In genomic region chr19:42396542-42397314, GRCh38 we compare ENCODE assay signal across 8 cellular contexts. TPM values are rescaled to one million over a fixed set of nuclear protein-coding genes. Genes with fewer than 3 reads are reported as not detected.
A peak's percentile ranks its signal among the peaks of the same experiment; 100 is the strongest.
DNase-seq lines count a peak whose midpoint lies in the region; ATAC-seq and TF ChIP-seq lines count a peak whose summit lies in the region.

No MANE protein-coding gene starts in this region.

- no peaks in the 10 kb centered on the region for H3K9me3 Mint-ChIP-seq in activated CD4-positive, alpha-beta T cell treated with anti-CD3 and anti-CD28 coated beads, Interleukin-2, amount 10 ng/mL, durations not matched to agents 24 days and 14 days

- H3K27ac ChIP-seq in coronary artery (peak overlapping the region; percentile 64 to 92), layer of hippocampus (ENCODE audit: low read depth, low read length) (peak overlapping the region; percentile 78)

- H3K27me3 ChIP-seq in BE2C (no peaks in the 10 kb centered on the region), layer of hippocampus (ENCODE audit: control insufficient read depth, insufficient read depth, low read length) (no peaks in the 10 kb centered on the region)

- peaks cover 31% of the 10 kb centered on the region for H3K4me1 Mint-ChIP-seq in activated CD4-positive, alpha-beta T cell treated with anti-CD3 and anti-CD28 coated beads, Interleukin-2, amount 10 ng/mL, durations not matched to agents 24 days and 14 days

- H3K4me1 ChIP-seq in BE2C: peaks cover 6% of the 10 kb centered on the region

- peak overlapping the region; percentile 94 for H3K4me3 Mint-ChIP-seq in activated CD4-positive, alpha-beta T cell treated with anti-CD3 and anti-CD28 coated beads, Interleukin-2, amount 10 ng/mL, durations not matched to agents 24 days and 14 days

- peak overlapping the region; percentile 79 for H3K4me3 ChIP-seq in BE2C (ENCODE audit: low read depth, low read length)
- H3K4me3 ChIP-seq in coronary artery: peak overlapping the region; percentile 75

- DNase-seq in BE2C (peak; percentile 98), GM19240 (ENCODE audit: insufficient read length, low spot score) (peak; percentile 100), NCI-H526 (lab: John Stamatoyannopoulos, UW) (peak; percentile 99), coronary artery (ENCODE audit: low spot score) (peak; percentile 99)
- DNase-seq in activated CD4-positive, alpha-beta T cell treated with anti-CD3 and anti-CD28 coated beads, Interleukin-2, amount 10 ng/mL, durations not matched to agents 24 days and 14 days: peak; percentile 99
- peak; percentile 77 to 96 (median 88) for DNase-seq in stimulated activated CD4-positive, alpha-beta T cell treated with anti-CD3 and anti-CD28 coated beads, Interleukin-1b, Interleukin-23, amount 100 ng/mL, for 24 hours (ENCODE audit: low read depth in 4 of 4, low spot score in 1 of 4)

- H3K36me3 ChIP-seq in BE2C: no peaks in the 10 kb centered on the region

- H3K36me3 Mint-ChIP-seq in activated CD4-positive, alpha-beta T cell treated with anti-CD3 and anti-CD28 coated beads, Interleukin-2, amount 10 ng/mL, durations not matched to agents 24 days and 14 days (ENCODE audit: low read depth): peaks cover 11% of the 10 kb centered on the region

- intact Hi-C loops in activated CD4-positive, alpha-beta T cell treated with anti-CD3 and anti-CD28 coated beads, Interleukin-2, amount 10 ng/mL, durations not matched to agents 24 days and 14 days (cut with micrococcal nuclease): loop anchor here (2.0 kb wide), 2 partner anchors 26 to 72 kb away; partner anchors contain the start of gene MEGF8

- peak; percentile 91 for ATAC-seq in HG03457 (IDR thresholded peaks at IDR 0.05; ENCODE audit: unreplicated experiment)

- peak overlapping the region; percentile 91 for H3K27ac Mint-ChIP-seq in activated CD4-positive, alpha-beta T cell treated with anti-CD3 and anti-CD28 coated beads, Interleukin-2, amount 10 ng/mL, durations not matched to agents 24 days and 14 days

- no peaks in the 10 kb centered on the region for H3K9me3 ChIP-seq in BE2C

- TF ChIP-seq CTCF in BE2C (IDR thresholded peaks at IDR 0.05; ENCODE audit: low read depth, low read length): no peak
- TF ChIP-seq CTCF in coronary artery (IDR thresholded peaks at IDR 0.05): no peak

- H3K27me3 Mint-ChIP-seq in activated CD4-positive, alpha-beta T cell treated with anti-CD3 and anti-CD28 coated beads, Interleukin-2, amount 10 ng/mL, durations not matched to agents 24 days and 14 days: peaks cover 8% of the 10 kb centered on the region

RNA-seq across cellular contexts. Expression of gene CNFN, which starts 6.6 kb away (rescaled TPM):
- 1.5 TPM for polyA plus RNA-seq in BE2C (2012; ENCODE audit: insufficient read depth, insufficient read length, low read depth)
- not detected in 2 replicates for total RNA-seq in activated CD4-positive, alpha-beta T cell treated with anti-CD3 and anti-CD28 coated beads, Interleukin-2, amount 10 ng/mL, durations not matched to agents 24 days and 14 days

RNA-seq across cellular contexts. Expression of gene LIPE, which starts 30.5 kb away (rescaled TPM):
- polyA plus RNA-seq in BE2C (2012; ENCODE audit: insufficient read depth, insufficient read length, low read depth): 14.8 TPM
- 35.0 and 39.1 TPM in 2 replicates for total RNA-seq in activated CD4-positive, alpha-beta T cell treated with anti-CD3 and anti-CD28 coated beads, Interleukin-2, amount 10 ng/mL, durations not matched to agents 24 days and 14 days

RNA-seq across cellular contexts. Expression of gene CXCL17, which starts 46.0 kb away (rescaled TPM):
- not detected for polyA plus RNA-seq in BE2C (2012; ENCODE audit: insufficient read depth, insufficient read length, low read depth)
- total RNA-seq in activated CD4-positive, alpha-beta T cell treated with anti-CD3 and anti-CD28 coated beads, Interleukin-2, amount 10 ng/mL, durations not matched to agents 24 days and 14 days: not detected in 2 replicates

Comparison
In these comparisons a context has a peak if more than half of its experiments do, and no peak if none do; other contexts are left out.
1. Peak in every context shown above with its lines: DNase-seq, ATAC-seq, H3K4me3 ChIP-seq and H3K27ac ChIP-seq.